ENCODE assay signal across 22 cellular contexts in genomic region chr16:11017499-11017898, GRCh38.
DNase-seq lines count a peak whose midpoint lies in the region; ATAC-seq and TF ChIP-seq lines count a peak whose summit lies in the region.
"Had no signal": no experiment of that assay in that cellular context is flagged by ENCODE, and none has a peak within 500 bp of the region (broad histone marks: within the 10 kb centered on the region; RNA-seq: fewer than 3 reads in every experiment).

No MANE protein-coding gene starts in this region.

- TF ChIP-seq CTCF in natural killer cell (IDR thresholded peaks at IDR 0.05) (no peak), Peyer's patch (IDR thresholded peaks at IDR 0.05) (no peak), fibroblast of pulmonary artery (IDR thresholded peaks at IDR 0.05; ENCODE audit: low read length, missing control alignments) (no peak), type B pancreatic cell (conservative IDR thresholded peaks at IDR 0.05) (no peak), foreskin fibroblast (IDR thresholded peaks at IDR 0.05; ENCODE audit: low read depth, low read length) (no peak)

- H3K9me3 Mint-ChIP-seq in natural killer cell treated with Interleukin-12 subunit alpha and Interleukin-12 subunit beta and Interleukin-15 and Interleukin-18, amount 100 ng/mL, for 72 hours: no peaks in the 10 kb centered on the region
- H3K9me3 Mint-ChIP-seq in natural killer cell (no peaks in the 10 kb centered on the region), type B pancreatic cell (no peaks in the 10 kb centered on the region)
- H3K9me3 Mint-ChIP-seq: activated naive CD8-positive, alpha-beta T cell treated with anti-CD3 and anti-CD28 coated beads, Interleukin-2, amount 10 ng/mL, durations not matched to agents 7 days and 5 days; CD4-positive, CD25-positive, alpha-beta regulatory T cell; dendritic cell treated with granulocyte-macrophage colony-stimulating factor and Interleukin-4, amounts not matched to agents 40 ng/mL and 50 ng/mL, for 4 days; naive B cell had no signal

- intact Hi-C loops in natural killer cell (cut with micrococcal nuclease): no loop called here

- H3K36me3 Mint-ChIP-seq in natural killer cell treated with Interleukin-12 subunit alpha and Interleukin-12 subunit beta and Interleukin-15 and Interleukin-18, amount 100 ng/mL, for 72 hours: peaks cover 9% of the 10 kb centered on the region
- H3K36me3 Mint-ChIP-seq in natural killer cell: no peaks in the 10 kb centered on the region
- H3K36me3 Mint-ChIP-seq in type B pancreatic cell: peaks cover 23% of the 10 kb centered on the region

- DNase-seq in natural killer cell treated with Interleukin-12 subunit alpha and Interleukin-12 subunit beta and Interleukin-15 and Interleukin-18, amount 100 ng/mL, for 72 hours (ENCODE audit: low spot score): no peak
- DNase-seq in natural killer cell (no peak), Peyer's patch (no peak), fibroblast of pulmonary artery (ENCODE audit: low read depth) (peak; percentile 10), type B pancreatic cell (ENCODE audit: extremely low spot score, unreplicated experiment) (no peak), NCI-H2171 treated with DMSO at 0.1 percent for 48 hours (lab: John Stamatoyannopoulos, UW) (no peak), mesendoderm (no peak), foreskin fibroblast (no peak)
- DNase-seq: activated naive CD8-positive, alpha-beta T cell treated with anti-CD3 and anti-CD28 coated beads, Interleukin-2, amount 10 ng/mL, durations not matched to agents 7 days and 5 days; central memory CD4-positive, alpha-beta T cell; DMS 273 treated with DMSO at 0.1 percent for 48 hours; endodermal cell; Karpas-422; naive B cell; NCI-H2081 treated with DMSO at 0.1 percent for 48 hours; NCI-H748 treated with DMSO at 0.1 percent for 48 hours; occipital lobe; T-helper 17 cell had no signal

- no peak overlapping the region for H2BK120ac ChIP-seq in mesendoderm (ENCODE audit: low read depth, low read length)

- peaks cover 15 to 16% of the 10 kb centered on the region in 2 donors for H3K4me1 Mint-ChIP-seq in natural killer cell treated with Interleukin-12 subunit alpha and Interleukin-12 subunit beta and Interleukin-15 and Interleukin-18, amount 100 ng/mL, for 72 hours (ENCODE audit: low read depth in 2 of 2)
- H3K4me1 Mint-ChIP-seq in natural killer cell: no peaks in the 10 kb centered on the region
- H3K4me1 Mint-ChIP-seq in type B pancreatic cell (ENCODE audit: unreplicated experiment): peaks cover 27% of the 10 kb centered on the region
- H3K4me1 Mint-ChIP-seq: naive B cell had no signal

- H3K36me3 ChIP-seq in Peyer's patch: peaks cover 0 to 16% (median 0%) of the 10 kb centered on the region in 3 donors
- H3K36me3 ChIP-seq in mesendoderm (ENCODE audit: control insufficient read depth, insufficient read depth, low read length): no peaks in the 10 kb centered on the region

- H3K18ac ChIP-seq in mesendoderm (ENCODE audit: low read length): no peak overlapping the region

- H3K4ac ChIP-seq in mesendoderm (ENCODE audit: low read depth, low read length): no peak overlapping the region

- no peak overlapping the region for H3K23ac ChIP-seq in mesendoderm (ENCODE audit: low read length)

- H4K8ac ChIP-seq in mesendoderm (ENCODE audit: low read depth, low read length): no peak overlapping the region

- H3K56ac ChIP-seq in mesendoderm (ENCODE audit: low read length): no peak overlapping the region

- no peak overlapping the region for H2AK5ac ChIP-seq in mesendoderm (ENCODE audit: low read length)

- no peaks in the 10 kb centered on the region for H3K9me3 ChIP-seq in Peyer's patch

- no peak overlapping the region for H3K9ac ChIP-seq in mesendoderm (ENCODE audit: low read length)

- peak overlapping the region; percentile 58 for H3K4me3 Mint-ChIP-seq in natural killer cell treated with Interleukin-12 subunit alpha and Interleukin-12 subunit beta and Interleukin-15 and Interleukin-18, amount 100 ng/mL, for 72 hours
- H3K4me3 Mint-ChIP-seq in natural killer cell (no peak overlapping the region), type B pancreatic cell (no peak overlapping the region)
- H3K4me3 Mint-ChIP-seq: activated naive CD8-positive, alpha-beta T cell treated with anti-CD3 and anti-CD28 coated beads, Interleukin-2, amount 10 ng/mL, durations not matched to agents 7 days and 5 days; CD4-positive, CD25-positive, alpha-beta regulatory T cell; dendritic cell treated with granulocyte-macrophage colony-stimulating factor and Interleukin-4, amounts not matched to agents 40 ng/mL and 50 ng/mL, for 4 days; endodermal cell; T-helper 17 cell had no signal

- ATAC-seq in natural killer cell treated with Interleukin-12 subunit alpha and Interleukin-12 subunit beta and Interleukin-15 and Interleukin-18, amount 100 ng/mL, for 72 hours: peak; percentile 72 to 75
- no peak for ATAC-seq in natural killer cell
- ATAC-seq: left lobe of liver, T-helper 17 cell had no signal

- peaks cover 0 to 15% (median 2%) of the 10 kb centered on the region in 4 donors for H3K4me1 ChIP-seq in Peyer's patch
- peaks cover 5% of the 10 kb centered on the region for H3K4me1 ChIP-seq in mesendoderm (ENCODE audit: control insufficient read depth, low read depth, low read length)

- no peak overlapping the region for H4K5ac ChIP-seq in mesendoderm (ENCODE audit: low read length)

- H3K4me3 ChIP-seq in Peyer's patch (no peak overlapping the region), fibroblast of pulmonary artery (replicated peaks; ENCODE audit: low read depth, low read length) (no peak overlapping the region), mesendoderm (ENCODE audit: low read length) (no peak overlapping the region), foreskin fibroblast (ENCODE audit: low read depth in 1 of 2, low read length in 2 of 2) (no peak overlapping the region)
- H3K4me3 ChIP-seq: skin epidermis had no signal

- no CpG with 5 or more reads among the region's 2 CpGs for WGBS in mesendoderm (ENCODE audit: extremely low coverage, insufficient coverage, low lambda C conversion rate)

- H3K27me3 ChIP-seq in Peyer's patch (no peaks in the 10 kb centered on the region), mesendoderm (ENCODE audit: insufficient read depth, low read length, poor library complexity) (no peaks in the 10 kb centered on the region)

- no peaks in the 10 kb centered on the region for H3K79me1 ChIP-seq in mesendoderm (ENCODE audit: low read length)

- H3K27ac ChIP-seq in Peyer's patch (peak overlapping the region in 3 of 4 donors; percentile 24 to 85 (median 85)), mesendoderm (ENCODE audit: low read depth, low read length) (no peak overlapping the region)

- H3K79me2 ChIP-seq in mesendoderm (ENCODE audit: control insufficient read depth, insufficient read depth, low read length): no peaks in the 10 kb centered on the region

- TF ChIP-seq POLR2A in Peyer's patch (IDR thresholded peaks at IDR 0.05): no peak

- peak overlapping the region; percentile 71 to 88 for H3K27ac Mint-ChIP-seq in natural killer cell treated with Interleukin-12 subunit alpha and Interleukin-12 subunit beta and Interleukin-15 and Interleukin-18, amount 100 ng/mL, for 72 hours
- H3K27ac Mint-ChIP-seq in natural killer cell: no peak overlapping the region
- H3K27ac Mint-ChIP-seq in type B pancreatic cell: peak overlapping the region; percentile 85
- H3K27ac Mint-ChIP-seq: dendritic cell treated with granulocyte-macrophage colony-stimulating factor and Interleukin-4, amounts not matched to agents 40 ng/mL and 50 ng/mL, for 4 days; endodermal cell; T-helper 17 cell had no signal

- no peak overlapping the region for H2BK15ac ChIP-seq in mesendoderm (replicated peaks; ENCODE audit: low read depth)

- H3K4me2 ChIP-seq in mesendoderm (ENCODE audit: low read length): no peak overlapping the region

- no peak overlapping the region for H2BK5ac ChIP-seq in mesendoderm (ENCODE audit: low read length)

- no peaks in the 10 kb centered on the region for H3K27me3 Mint-ChIP-seq in natural killer cell treated with Interleukin-12 subunit alpha and Interleukin-12 subunit beta and Interleukin-15 and Interleukin-18, amount 100 ng/mL, for 72 hours
- H3K27me3 Mint-ChIP-seq in natural killer cell (ENCODE audit: low read depth in 2 of 2) (no peaks in the 10 kb centered on the region), type B pancreatic cell (no peaks in the 10 kb centered on the region)
- H3K27me3 Mint-ChIP-seq: activated naive CD8-positive, alpha-beta T cell treated with anti-CD3 and anti-CD28 coated beads, Interleukin-2, amount 10 ng/mL, durations not matched to agents 7 days and 5 days; CD4-positive, CD25-positive, alpha-beta regulatory T cell; dendritic cell treated with granulocyte-macrophage colony-stimulating factor and Interleukin-4, amounts not matched to agents 40 ng/mL and 50 ng/mL, for 4 days; naive B cell; T-helper 17 cell had no signal

Comparison
In these comparisons a context has a peak if more than half of its experiments do, and no peak if none do; other contexts are left out.
1. ATAC-seq: peak in natural killer cell treated with Interleukin-12 subunit alpha and Interleukin-12 subunit beta and Interleukin-15 and Interleukin-18, amount 100 ng/mL, for 72 hours (2 of 2); none in natural killer cell (0 of 3).
2. H3K27ac Mint-ChIP-seq: peak in natural killer cell treated with Interleukin-12 subunit alpha and Interleukin-12 subunit beta and Interleukin-15 and Interleukin-18, amount 100 ng/mL, for 72 hours (2 of 2) and type B pancreatic cell (single experiment); none in natural killer cell (0 of 2).